In genomic region chr6:64280569-64280968, GRCh38 we compare ENCODE assay signal across 1 cellular context.
TF ChIP-seq lines count a peak whose summit lies in the region.

No MANE protein-coding gene starts in this region.

TF ChIP-seq in GM23338, 12 proteins besides CTCF, POLR2A, EP300 and RAD21 (continued from another document):
- TF ChIP-seq ZNF462 (CRISPR knock-in tag; IDR thresholded peaks at IDR 0.05) (no peak), CREB1 (CRISPR knock-in tag; IDR thresholded peaks at IDR 0.05; ENCODE audit: low read depth) (no peak)
- TF ChIP-seq, protein P1, sequence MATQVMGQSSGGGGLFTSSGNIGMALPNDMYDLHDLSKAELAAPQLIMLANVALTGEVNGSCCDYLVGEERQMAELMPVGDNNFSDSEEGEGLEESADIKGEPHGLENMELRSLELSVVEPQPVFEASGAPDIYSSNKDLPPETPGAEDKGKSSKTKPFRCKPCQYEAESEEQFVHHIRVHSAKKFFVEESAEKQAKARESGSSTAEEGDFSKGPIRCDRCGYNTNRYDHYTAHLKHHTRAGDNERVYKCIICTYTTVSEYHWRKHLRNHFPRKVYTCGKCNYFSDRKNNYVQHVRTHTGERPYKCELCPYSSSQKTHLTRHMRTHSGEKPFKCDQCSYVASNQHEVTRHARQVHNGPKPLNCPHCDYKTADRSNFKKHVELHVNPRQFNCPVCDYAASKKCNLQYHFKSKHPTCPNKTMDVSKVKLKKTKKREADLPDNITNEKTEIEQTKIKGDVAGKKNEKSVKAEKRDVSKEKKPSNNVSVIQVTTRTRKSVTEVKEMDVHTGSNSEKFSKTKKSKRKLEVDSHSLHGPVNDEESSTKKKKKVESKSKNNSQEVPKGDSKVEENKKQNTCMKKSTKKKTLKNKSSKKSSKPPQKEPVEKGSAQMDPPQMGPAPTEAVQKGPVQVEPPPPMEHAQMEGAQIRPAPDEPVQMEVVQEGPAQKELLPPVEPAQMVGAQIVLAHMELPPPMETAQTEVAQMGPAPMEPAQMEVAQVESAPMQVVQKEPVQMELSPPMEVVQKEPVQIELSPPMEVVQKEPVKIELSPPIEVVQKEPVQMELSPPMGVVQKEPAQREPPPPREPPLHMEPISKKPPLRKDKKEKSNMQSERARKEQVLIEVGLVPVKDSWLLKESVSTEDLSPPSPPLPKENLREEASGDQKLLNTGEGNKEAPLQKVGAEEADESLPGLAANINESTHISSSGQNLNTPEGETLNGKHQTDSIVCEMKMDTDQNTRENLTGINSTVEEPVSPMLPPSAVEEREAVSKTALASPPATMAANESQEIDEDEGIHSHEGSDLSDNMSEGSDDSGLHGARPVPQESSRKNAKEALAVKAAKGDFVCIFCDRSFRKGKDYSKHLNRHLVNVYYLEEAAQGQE (IDR thresholded peaks at IDR 0.05; ENCODE audit: unreplicated experiment), result no peak
